29 cellular contexts compared by ENCODE assay signal in genomic region chr6:139303176-139303575, GRCh38.
"Had no signal": no experiment of that assay in that cellular context is flagged by ENCODE, and none has a peak within 500 bp of the region (broad histone marks: within the 10 kb centered on the region; RNA-seq: fewer than 3 reads in every experiment).

No MANE protein-coding gene starts in this region.

- H3K4me1 ChIP-seq: SJCRH30 had no signal

- H3K4me3 ChIP-seq: SJCRH30, SK-N-MC had no signal

- H3K9me3 ChIP-seq: SJCRH30 had no signal

- DNase-seq: activated CD4-positive, alpha-beta memory T cell treated with anti-CD3 and anti-CD28 coated beads, Interleukin-2, amount 10 ng/mL, durations not matched to agents 7 days and 5 days; activated CD4-positive, alpha-beta T cell treated with anti-CD3 and anti-CD28 coated beads for 4 hours; activated CD8-positive, alpha-beta memory T cell treated with anti-CD3 and anti-CD28 coated beads for 24 hours; activated CD8-positive, alpha-beta memory T cell treated with anti-CD3 and anti-CD28 coated beads, Interleukin-2, amount 10 ng/mL, durations not matched to agents 7 days and 5 days; activated CD8-positive, alpha-beta memory T cell treated with anti-CD3 and anti-CD28 coated beads, Interleukin-2, amount 50 U/mL, for 48 hours; activated effector memory CD4-positive, alpha-beta T cell treated with Interleukin-2 at 50 U/mL for 16 hours; activated naive CD4-positive, alpha-beta T cell treated with anti-CD3 and anti-CD28 coated beads, Interleukin-2, amount 10 ng/mL, durations not matched to agents 7 days and 5 days; activated naive CD8-positive, alpha-beta T cell treated with anti-CD3 and anti-CD28 coated beads, Interleukin-2, amount 50 U/mL, for 24 hours; activated T-cell treated with anti-CD3 and anti-CD28 coated beads, Interleukin-2, amount 50 U/mL, for 48 hours; anterior cingulate cortex; caudate nucleus; cerebellar nuclear complex; MM.1S; MV-4-11; NCI-H1092 treated with DMSO at 0.1 percent for 48 hours; NCI-H1417; NCI-H146; NCI-H187; NCI-H2029 treated with DMSO at 0.1 percent for 48 hours; NCI-H2107; NCI-H2171; NCI-H510A; SHP77; SJCRH30 had no signal

- FAIRE-seq: bronchial epithelial cell had no signal

- H3K27ac ChIP-seq: SJCRH30, SK-N-MC had no signal

- H3K27me3 ChIP-seq: SJCRH30 had no signal

- ATAC-seq: activated CD4-positive, CD25-positive, alpha-beta regulatory T cell treated with anti-CD3 and anti-CD28 coated beads, Interleukin-2, amount 50 U/mL, for 24 hours; activated CD8-positive, alpha-beta memory T cell treated with anti-CD3 and anti-CD28 coated beads, Interleukin-2, amount 10 ng/mL, durations not matched to agents 7 days and 5 days; activated naive CD8-positive, alpha-beta T cell treated with anti-CD3 and anti-CD28 coated beads, Interleukin-2, amount 50 U/mL, for 24 hours; Panc1; WTC11 had no signal

- H3K36me3 ChIP-seq: SJCRH30 had no signal
